In the genomic region with DNA sequence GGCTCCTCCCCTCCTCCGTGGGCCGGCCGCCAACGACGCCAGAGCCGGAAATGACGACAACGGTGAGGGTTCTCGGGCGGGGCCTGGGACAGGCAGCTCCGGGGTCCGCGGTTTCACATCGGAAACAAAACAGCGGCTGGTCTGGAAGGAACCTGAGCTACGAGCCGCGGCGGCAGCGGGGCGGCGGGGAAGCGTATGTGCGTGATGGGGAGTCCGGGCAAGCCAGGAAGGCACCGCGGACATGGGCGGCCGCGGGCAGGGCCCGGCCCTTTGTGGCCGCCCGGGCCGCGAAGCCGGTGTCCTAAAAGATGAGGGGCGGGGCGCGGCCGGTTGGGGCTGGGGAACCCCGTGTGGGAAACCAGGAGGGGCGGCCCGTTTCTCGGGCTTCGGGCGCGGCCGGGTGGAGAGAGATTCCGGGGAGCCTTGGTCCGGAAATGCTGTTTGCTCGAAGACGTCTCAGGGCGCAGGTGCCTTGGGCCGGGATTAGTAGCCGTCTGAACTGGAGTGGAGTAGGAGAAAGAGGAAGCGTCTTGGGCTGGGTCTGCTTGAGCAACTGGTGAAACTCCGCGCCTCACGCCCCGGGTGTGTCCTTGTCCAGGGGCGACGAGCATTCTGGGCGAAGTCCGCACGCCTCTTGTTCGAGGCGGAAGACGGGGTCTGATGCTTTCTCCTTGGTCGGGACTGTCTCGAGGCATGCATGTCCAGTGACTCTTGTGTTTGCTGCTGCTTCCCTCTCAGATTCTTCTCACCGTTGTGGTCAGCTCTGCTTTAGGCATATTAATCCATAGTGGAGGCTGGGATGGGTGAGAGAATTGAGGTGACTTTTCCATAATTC, we compare ENCODE assay signal across 1 cellular context.
TF ChIP-seq lines count a peak whose summit lies in the region.

A gene (plus strand): TSS at position 121 of the 835 bp plus-strand sequence. CDS start 11,513 bp downstream, outside the sequence.

TF ChIP-seq in WTC11, 78 proteins besides CTCF, POLR2A, EP300 and RAD21 (continued from another document):
- TF ChIP-seq, protein P1, sequence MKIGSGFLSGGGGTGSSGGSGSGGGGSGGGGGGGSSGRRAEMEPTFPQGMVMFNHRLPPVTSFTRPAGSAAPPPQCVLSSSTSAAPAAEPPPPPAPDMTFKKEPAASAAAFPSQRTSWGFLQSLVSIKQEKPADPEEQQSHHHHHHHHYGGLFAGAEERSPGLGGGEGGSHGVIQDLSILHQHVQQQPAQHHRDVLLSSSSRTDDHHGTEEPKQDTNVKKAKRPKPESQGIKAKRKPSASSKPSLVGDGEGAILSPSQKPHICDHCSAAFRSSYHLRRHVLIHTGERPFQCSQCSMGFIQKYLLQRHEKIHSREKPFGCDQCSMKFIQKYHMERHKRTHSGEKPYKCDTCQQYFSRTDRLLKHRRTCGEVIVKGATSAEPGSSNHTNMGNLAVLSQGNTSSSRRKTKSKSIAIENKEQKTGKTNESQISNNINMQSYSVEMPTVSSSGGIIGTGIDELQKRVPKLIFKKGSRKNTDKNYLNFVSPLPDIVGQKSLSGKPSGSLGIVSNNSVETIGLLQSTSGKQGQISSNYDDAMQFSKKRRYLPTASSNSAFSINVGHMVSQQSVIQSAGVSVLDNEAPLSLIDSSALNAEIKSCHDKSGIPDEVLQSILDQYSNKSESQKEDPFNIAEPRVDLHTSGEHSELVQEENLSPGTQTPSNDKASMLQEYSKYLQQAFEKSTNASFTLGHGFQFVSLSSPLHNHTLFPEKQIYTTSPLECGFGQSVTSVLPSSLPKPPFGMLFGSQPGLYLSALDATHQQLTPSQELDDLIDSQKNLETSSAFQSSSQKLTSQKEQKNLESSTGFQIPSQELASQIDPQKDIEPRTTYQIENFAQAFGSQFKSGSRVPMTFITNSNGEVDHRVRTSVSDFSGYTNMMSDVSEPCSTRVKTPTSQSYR (CRISPR knock-in tag; IDR thresholded peaks at IDR 0.05) = no peak
- no peak for TF ChIP-seq NR1H2 (CRISPR knock-in tag; IDR thresholded peaks at IDR 0.05)
- 0 out of 2 replicates have a peak, but pooled peaks have one; percentile 37 for TF ChIP-seq TP53 (CRISPR knock-in tag; IDR thresholded peaks at IDR 0.05)
- no peak for TF ChIP-seq JUN (CRISPR knock-in tag; IDR thresholded peaks at IDR 0.05)
- TF ChIP-seq CREM (CRISPR knock-in tag; IDR thresholded peaks at IDR 0.05) = peak; percentile 91
